Comparison of ENCODE assay signal across 20 cellular contexts in genomic region chrX:72030431-72030830, GRCh38.
DNase-seq lines count a peak whose midpoint lies in the region; ATAC-seq and TF ChIP-seq lines count a peak whose summit lies in the region.
"Had no signal": no experiment of that assay in that cellular context is flagged by ENCODE, and none has a peak within 500 bp of the region (broad histone marks: within the 10 kb centered on the region; RNA-seq: fewer than 3 reads in every experiment).

No MANE protein-coding gene starts in this region.

- H3K9me3 ChIP-seq in gastroesophageal sphincter (no peaks in the 10 kb centered on the region), transverse colon (no peaks in the 10 kb centered on the region)
- H3K9me3 ChIP-seq: tibial nerve had no signal

- no peaks in the 10 kb centered on the region for H3K9me3 Mint-ChIP-seq in neural crest cell
- no peaks in the 10 kb centered on the region for H3K9me3 Mint-ChIP-seq in natural killer cell
- H3K9me3 Mint-ChIP-seq: stimulated activated naive B cell treated with anti-CD40 and anti-IgM and Interleukin-4, amounts not matched to agents 10 μg/mL and 1 μg/mL and 100 μg/mL, for 72 hours had no signal

- WGBS in gastroesophageal sphincter (ENCODE audit: low coverage in 1 of 2), 2 donors = 17% methylated on average over 2 of the region's 3 CpGs; no CpG with 5 or more reads in 1 of the 2 donors
- 52% methylated on average over 3 of the region's 3 CpGs; no CpG with 5 or more reads in 1 of the 2 donors for whole genome bisulfite sequencing in transverse colon (ENCODE audit: low coverage in 1 of 2), 2 donors

- ATAC-seq in gastroesophageal sphincter = no peak
- no peak for ATAC-seq in natural killer cell
- no peak for ATAC-seq in GM21515 (IDR thresholded peaks at IDR 0.05; ENCODE audit: unreplicated experiment)
- ATAC-seq: activated CD8-positive, alpha-beta T cell treated with anti-CD3 and anti-CD28 coated beads, Interleukin-2, amount 10 ng/mL, durations not matched to agents 7 days and 5 days; esophagus mucosa; left ventricle myocardium superior; stimulated activated naive B cell treated with anti-CD40 and anti-IgM and Interleukin-4, amounts not matched to agents 10 μg/mL and 1 μg/mL and 100 μg/mL, for 72 hours had no signal

- peak overlapping the region; percentile 53 to 79 (median 74) for H3K27ac ChIP-seq in gastroesophageal sphincter
- peak overlapping the region in 3 of 4 donors; percentile 33 to 44 (median 42) for H3K27ac ChIP-seq in transverse colon
- H3K27ac ChIP-seq: 22Rv1 had no signal

- H3K4me3 ChIP-seq in gastroesophageal sphincter = no peak overlapping the region
- H3K4me3 ChIP-seq in transverse colon = no peak overlapping the region
- H3K4me3 ChIP-seq: tibial nerve had no signal

- H3K4me3 Mint-ChIP-seq in neural crest cell = no peak overlapping the region
- no peak overlapping the region for H3K4me3 Mint-ChIP-seq in natural killer cell
- H3K4me3 Mint-ChIP-seq: activated CD8-positive, alpha-beta T cell treated with anti-CD3 and anti-CD28 coated beads, Interleukin-2, amount 10 ng/mL, durations not matched to agents 7 days and 5 days; stimulated activated naive B cell treated with anti-CD40 and anti-IgM and Interleukin-4, amounts not matched to agents 10 μg/mL and 1 μg/mL and 100 μg/mL, for 72 hours had no signal

- no peak for TF ChIP-seq CTCF in gastroesophageal sphincter (IDR thresholded peaks at IDR 0.05)
- TF ChIP-seq CTCF in neural crest cell (conservative IDR thresholded peaks at IDR 0.05) = no peak
- no peak for TF ChIP-seq CTCF in transverse colon (IDR thresholded peaks at IDR 0.05)
- no peak for TF ChIP-seq CTCF in natural killer cell (IDR thresholded peaks at IDR 0.05)

- H3K36me3 Mint-ChIP-seq in neural crest cell (ENCODE audit: low read depth) (peaks cover 3% of the 10 kb centered on the region), natural killer cell (no peaks in the 10 kb centered on the region)
- H3K36me3 Mint-ChIP-seq: stimulated activated naive B cell treated with anti-CD40 and anti-IgM and Interleukin-4, amounts not matched to agents 10 μg/mL and 1 μg/mL and 100 μg/mL, for 72 hours had no signal

- DNase-seq in DMS53 (lab: John Stamatoyannopoulos, UW) (peak; percentile 46), DMS53 treated with DMSO at 0.1 percent for 48 hours (lab: John Stamatoyannopoulos, UW; ENCODE audit: unreplicated experiment) (no peak), neural crest cell (ENCODE audit: low read depth, low spot score) (no peak), transverse colon (no peak), natural killer cell (no peak), NCI-H524 (lab: John Stamatoyannopoulos, UW) (no peak)
- DNase-seq: activated CD8-positive, alpha-beta T cell treated with anti-CD3 and anti-CD28 coated beads, Interleukin-2, amount 10 ng/mL, durations not matched to agents 7 days and 5 days; activated naive CD4-positive, alpha-beta T cell treated with anti-CD3 and anti-CD28 coated beads, Interleukin-2, amount 50 U/mL, for 16 hours; activated T-cell treated with anti-CD3 and anti-CD28 coated beads, Interleukin-2, amount 50 U/mL, for 48 hours; effector CD8-positive, alpha-beta T cell; left ventricle myocardium superior; NCI-H1092 treated with DMSO at 0.1 percent for 48 hours; NCI-H2081; occipital lobe; stimulated activated naive B cell treated with anti-CD40 and anti-IgM and Interleukin-4, amounts not matched to agents 10 μg/mL and 1 μg/mL and 100 μg/mL, for 72 hours had no signal

- H3K4me1 ChIP-seq in gastroesophageal sphincter = peaks cover 0 to 34% (median 3%) of the 10 kb centered on the region in 3 donors
- H3K4me1 ChIP-seq in transverse colon = peaks cover 0 to 3% (median 0%) of the 10 kb centered on the region in 4 donors

- TF ChIP-seq POLR2A in gastroesophageal sphincter (IDR thresholded peaks at IDR 0.05) (no peak), transverse colon (IDR thresholded peaks at IDR 0.05) (no peak)

- H3K36me3 ChIP-seq in gastroesophageal sphincter (no peaks in the 10 kb centered on the region), transverse colon (no peaks in the 10 kb centered on the region)
- H3K36me3 ChIP-seq: tibial nerve had no signal

- TF ChIP-seq EP300 in gastroesophageal sphincter (IDR thresholded peaks at IDR 0.05) (no peak), transverse colon (IDR thresholded peaks at IDR 0.05; ENCODE audit: low read depth) (no peak)

- H3K27ac Mint-ChIP-seq in neural crest cell (ENCODE audit: unreplicated experiment) (peak overlapping the region; percentile 60), natural killer cell (no peak overlapping the region)
- H3K27ac Mint-ChIP-seq: activated CD8-positive, alpha-beta T cell treated with anti-CD3 and anti-CD28 coated beads, Interleukin-2, amount 10 ng/mL, durations not matched to agents 7 days and 5 days; stimulated activated naive B cell treated with anti-CD40 and anti-IgM and Interleukin-4, amounts not matched to agents 10 μg/mL and 1 μg/mL and 100 μg/mL, for 72 hours had no signal

- H3K27me3 Mint-ChIP-seq in neural crest cell (ENCODE audit: low read depth) (no peaks in the 10 kb centered on the region), natural killer cell (ENCODE audit: low read depth in 2 of 2) (peaks cover 0 to 35% of the 10 kb centered on the region in 2 donors)

- intact Hi-C loops in transverse colon (cut with DNase I; ENCODE audit: low total_unique reads) = no loop called here
- intact Hi-C loops in natural killer cell (cut with micrococcal nuclease) = no loop called here

- H3K4me1 Mint-ChIP-seq in neural crest cell (peaks cover 10% of the 10 kb centered on the region), natural killer cell (peaks cover 0 to 8% of the 10 kb centered on the region in 2 donors)
- H3K4me1 Mint-ChIP-seq: stimulated activated naive B cell treated with anti-CD40 and anti-IgM and Interleukin-4, amounts not matched to agents 10 μg/mL and 1 μg/mL and 100 μg/mL, for 72 hours had no signal

- in situ Hi-C loops in transverse colon (cut with MboI; ENCODE audit: low pct_ligation_motif_present in 1 of 4, low pct_unique_long_range_greater_than_20kb in 1 of 4, low sequenced_read_pairs in 3 of 4) = no loop called here

- H3K27me3 ChIP-seq in gastroesophageal sphincter (no peaks in the 10 kb centered on the region), transverse colon (no peaks in the 10 kb centered on the region)
